11 cellular contexts compared by ENCODE assay signal in genomic region chr5:40446910-40447309, GRCh38.
DNase-seq lines count a peak whose midpoint lies in the region; ATAC-seq and TF ChIP-seq lines count a peak whose summit lies in the region.
"Had no signal": no experiment of that assay in that cellular context is flagged by ENCODE, and none has a peak within 500 bp of the region (broad histone marks: within the 10 kb centered on the region; RNA-seq: fewer than 3 reads in every experiment).

No MANE protein-coding gene starts in this region.

- H2AFZ ChIP-seq in fibroblast of lung (ENCODE audit: low read length) (no peak overlapping the region), smooth muscle cell (ENCODE audit: low read depth) (no peak overlapping the region)

- H4K20me1 ChIP-seq in fibroblast of lung (ENCODE audit: control insufficient read depth, extremely low read depth, insufficient read depth, low read length), result no peaks in the 10 kb centered on the region
- H4K20me1 ChIP-seq in smooth muscle cell (ENCODE audit: low read depth), result no peaks in the 10 kb centered on the region

- TF ChIP-seq EP300 in gastroesophageal sphincter (IDR thresholded peaks at IDR 0.05), result no peak

- peaks cover 13% of the 10 kb centered on the region for H3K36me3 Mint-ChIP-seq in activated T-cell treated with anti-CD3 and anti-CD28 coated beads, Interleukin-2, amount 50 U/mL, for 24 hours (ENCODE audit: low read depth)

- no peak for TF ChIP-seq POLR2A in gastroesophageal sphincter (IDR thresholded peaks at IDR 0.05)

- no peaks in the 10 kb centered on the region for H3K27me3 ChIP-seq in fibroblast of lung (ENCODE audit: control insufficient read depth, insufficient read depth, low read length)
- H3K27me3 ChIP-seq in smooth muscle cell (ENCODE audit: low read depth), result no peaks in the 10 kb centered on the region
- H3K27me3 ChIP-seq in gastroesophageal sphincter, result no peaks in the 10 kb centered on the region

- H3K4me2 ChIP-seq in fibroblast of lung (ENCODE audit: extremely low read depth, insufficient read depth, low read length) (no peak overlapping the region), smooth muscle cell (no peak overlapping the region)

- H3K9me3 Mint-ChIP-seq in activated T-cell treated with anti-CD3 and anti-CD28 coated beads, Interleukin-2, amount 50 U/mL, for 24 hours, result peaks cover 30% of the 10 kb centered on the region

- no peak overlapping the region for H3K4me3 Mint-ChIP-seq in activated T-cell treated with anti-CD3 and anti-CD28 coated beads, Interleukin-2, amount 50 U/mL, for 24 hours
- H3K4me3 Mint-ChIP-seq: B cell; naive thymus-derived CD8-positive, alpha-beta T cell had no signal

- no peak for DNase-seq in activated T-cell treated with anti-CD3 and anti-CD28 coated beads, Interleukin-2, amount 50 U/mL, for 24 hours
- DNase-seq in activated T-cell treated with anti-CD3 and anti-CD28 coated beads for 4 hours (no peak), RPMI7951 (ENCODE audit: low read depth) (peak; percentile 71), fibroblast of lung (ENCODE audit: low read depth in 2 of 2) (peak; percentile 61 to 75), smooth muscle cell (lab: John Stamatoyannopoulos, UW; ENCODE audit: unreplicated experiment) (no peak), NCI-H146 treated with DMSO at 0.1 percent for 48 hours (lab: John Stamatoyannopoulos, UW; ENCODE audit: unreplicated experiment) (no peak)
- DNase-seq: naive thymus-derived CD8-positive, alpha-beta T cell; T-helper 2 cell had no signal

- ATAC-seq in gastroesophageal sphincter, result no peak
- no peak for ATAC-seq in GM18502 (IDR thresholded peaks at IDR 0.05; ENCODE audit: poor library complexity, unreplicated experiment)
- ATAC-seq: naive thymus-derived CD8-positive, alpha-beta T cell had no signal

- no peak overlapping the region for H3K9ac ChIP-seq in fibroblast of lung (ENCODE audit: insufficient read depth, low read length)
- no peak overlapping the region for H3K9ac ChIP-seq in smooth muscle cell (ENCODE audit: low read depth)

- peaks cover 33% of the 10 kb centered on the region for H3K4me1 Mint-ChIP-seq in activated T-cell treated with anti-CD3 and anti-CD28 coated beads, Interleukin-2, amount 50 U/mL, for 24 hours (ENCODE audit: low read depth)

- H3K27ac Mint-ChIP-seq in activated T-cell treated with anti-CD3 and anti-CD28 coated beads, Interleukin-2, amount 50 U/mL, for 24 hours, result peak overlapping the region; percentile 7
- H3K27ac Mint-ChIP-seq: B cell had no signal

- H3K4me3 ChIP-seq in fibroblast of lung (replicated peaks in 1 of 4; ENCODE audit: control extremely low read depth in 1 of 4, insufficient read depth in 1 of 4, low read depth in 3 of 4, low read length in 4 of 4), result no peak overlapping the region
- no peak overlapping the region for H3K4me3 ChIP-seq in smooth muscle cell
- H3K4me3 ChIP-seq in gastroesophageal sphincter, result no peak overlapping the region

- TF ChIP-seq CTCF in fibroblast of lung (conservative IDR thresholded peaks at IDR 0.05 in 1 of 2, IDR thresholded peaks at IDR 0.05 in 1 of 2; ENCODE audit: low read depth in 1 of 2, low read length in 2 of 2) (no peak), smooth muscle cell (IDR thresholded peaks at IDR 0.05; ENCODE audit: borderline replicate concordance, insufficient read depth, poor library complexity, severe bottlenecking) (no peak), gastroesophageal sphincter (IDR thresholded peaks at IDR 0.05) (no peak)

- H3K36me3 ChIP-seq in fibroblast of lung (ENCODE audit: control insufficient read depth, insufficient read depth, low read length) (no peaks in the 10 kb centered on the region), smooth muscle cell (ENCODE audit: low read depth) (no peaks in the 10 kb centered on the region), gastroesophageal sphincter (no peaks in the 10 kb centered on the region)

- H3K27me3 Mint-ChIP-seq in activated T-cell treated with anti-CD3 and anti-CD28 coated beads, Interleukin-2, amount 50 U/mL, for 24 hours, result no peaks in the 10 kb centered on the region
- H3K27me3 Mint-ChIP-seq: B cell; naive thymus-derived CD8-positive, alpha-beta T cell had no signal

- H3K27ac ChIP-seq in fibroblast of lung (ENCODE audit: insufficient read depth, low read length) (no peak overlapping the region), smooth muscle cell (ENCODE audit: low read depth) (peak overlapping the region; percentile 59), gastroesophageal sphincter (no peak overlapping the region)

- H3K79me2 ChIP-seq in fibroblast of lung (ENCODE audit: control insufficient read depth, insufficient read depth, low read length) (no peaks in the 10 kb centered on the region), smooth muscle cell (ENCODE audit: low read depth) (no peaks in the 10 kb centered on the region)

- H3K9me3 ChIP-seq in fibroblast of lung (ENCODE audit: control insufficient read depth, insufficient read depth, low read depth, low read length), result no peaks in the 10 kb centered on the region
- H3K9me3 ChIP-seq in smooth muscle cell (replicated peaks; ENCODE audit: low read depth), result no peaks in the 10 kb centered on the region
- no peaks in the 10 kb centered on the region for H3K9me3 ChIP-seq in gastroesophageal sphincter

- 35% methylated on average over 1 of the region's 1 CpG for WGBS in smooth muscle cell (ENCODE audit: low lambda C conversion rate)
- WGBS in gastroesophageal sphincter (ENCODE audit: low coverage in 1 of 2), 2 donors, result 40 to 75% methylated on average over 1 of the region's 1 CpG

- H3K4me1 ChIP-seq in fibroblast of lung (ENCODE audit: control insufficient read depth, extremely low read depth, insufficient read depth, low read length) (no peaks in the 10 kb centered on the region), smooth muscle cell (ENCODE audit: low read depth) (no peaks in the 10 kb centered on the region), gastroesophageal sphincter (no peaks in the 10 kb centered on the region)

- H3F3A ChIP-seq in smooth muscle cell (ENCODE audit: low read depth), result no peaks in the 10 kb centered on the region

Comparison
In these comparisons a context has a peak if more than half of its experiments do, and no peak if none do; other contexts are left out.
1. DNase-seq: peak in RPMI7951 (single experiment) and fibroblast of lung (2 of 2); none in activated T-cell treated with anti-CD3 and anti-CD28 coated beads, Interleukin-2, amount 50 U/mL, for 24 hours (single experiment), activated T-cell treated with anti-CD3 and anti-CD28 coated beads for 4 hours (single experiment), smooth muscle cell (single experiment) and NCI-H146 treated with DMSO at 0.1 percent for 48 hours (single experiment).